In the genomic region with DNA sequence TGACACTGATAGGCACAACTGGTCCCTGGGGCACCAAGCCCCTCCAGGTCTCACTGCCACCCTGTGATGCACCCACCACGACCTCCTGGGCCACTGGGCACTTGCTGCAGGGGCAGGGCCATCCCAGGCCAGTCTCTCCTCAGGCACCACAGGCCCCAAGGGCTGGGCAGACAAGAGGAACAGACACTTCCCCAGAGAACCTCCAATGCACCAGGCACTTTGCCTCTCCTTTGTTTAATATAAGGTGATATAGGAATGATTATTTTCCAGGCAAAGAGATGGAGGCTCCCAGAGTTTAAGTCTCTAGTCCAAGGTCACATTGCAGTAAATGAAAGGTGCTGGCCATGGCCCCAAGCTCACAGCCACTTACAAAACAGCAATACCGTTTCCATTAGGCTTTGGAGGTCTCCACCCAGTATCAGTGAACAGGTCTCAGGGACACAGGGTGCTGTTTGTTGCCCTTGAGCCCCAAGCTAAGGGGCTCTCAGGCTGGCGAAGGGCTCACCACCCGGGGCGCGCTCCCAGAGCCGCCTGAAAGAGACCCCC, we compare ENCODE assay signal across 8 cellular contexts. TPM values are rescaled to one million over a fixed set of nuclear protein-coding genes. Genes with fewer than 3 reads are reported as not detected.
DNase-seq lines count a peak whose midpoint lies in the region; ATAC-seq and TF ChIP-seq lines count a peak whose summit lies in the region.

No MANE protein-coding gene starts in this region.

- no peak for DNase-seq in activated T-cell treated with anti-CD3 and anti-CD28 coated beads, Interleukin-2, amount 50 U/mL, for 4 hours
- DNase-seq in activated T-cell treated with anti-CD3 and anti-CD28 coated beads, Interleukin-2, amount 50 U/mL, for 1 hour = no peak
- DNase-seq in adipocyte (ENCODE audit: low read depth) = no peak
- peak in 1 of 3 donors; percentile 35 for DNase-seq in right lobe of liver
- no peak for DNase-seq in upper lobe of left lung
- no peak for DNase-seq in stimulated activated naive CD4-positive, alpha-beta T cell treated with Interleukin-2 at 50 U/mL for 16 hours (lab: John Stamatoyannopoulos, UW)
- no peak for DNase-seq in GM10266 (ENCODE audit: extremely low spot score)

- peak in 1 of 2 donors; percentile 2 for ATAC-seq in activated T-cell treated with anti-CD3 and anti-CD28 coated beads, Interleukin-2, amount 50 U/mL, for 4 hours
- no peak for ATAC-seq in right lobe of liver
- ATAC-seq in upper lobe of left lung (ENCODE audit: low FRiP score in 2 of 2) = no peak
- ATAC-seq in HG02798 (IDR thresholded peaks at IDR 0.05; ENCODE audit: poor library complexity, unreplicated experiment) = no peak

- no peak for TF ChIP-seq EP300 in upper lobe of left lung (IDR thresholded peaks at IDR 0.05)

- H3K9me3 ChIP-seq in adipocyte (ENCODE audit: control insufficient read depth, low read length) (no peaks in the 10 kb centered on the region), right lobe of liver (no peaks in the 10 kb centered on the region), upper lobe of left lung (no peaks in the 10 kb centered on the region)

- TF ChIP-seq POLR2A in right lobe of liver (IDR thresholded peaks at IDR 0.05) (no peak), upper lobe of left lung (IDR thresholded peaks at IDR 0.05) (no peak)

- H3K4me1 Mint-ChIP-seq in activated T-cell treated with anti-CD3 and anti-CD28 coated beads, Interleukin-2, amount 50 U/mL, for 4 hours (ENCODE audit: low read depth) = peaks cover 20% of the 10 kb centered on the region

- H3K4me3 ChIP-seq in adipocyte (ENCODE audit: low read length) (peak overlapping the region; percentile 71), right lobe of liver (peak overlapping the region in 2 of 3 donors; percentile 16 to 35), upper lobe of left lung (peak overlapping the region in 3 of 4 donors; percentile 27 to 75 (median 70))

- H3K4me1 ChIP-seq in adipocyte (ENCODE audit: control insufficient read depth, insufficient read depth, low read length) (peaks cover 55% of the 10 kb centered on the region), right lobe of liver (peaks cover 0 to 41% (median 11%) of the 10 kb centered on the region in 4 donors), upper lobe of left lung (peaks cover 36 to 63% (median 54%) of the 10 kb centered on the region in 4 donors)

- H3K36me3 ChIP-seq in adipocyte (ENCODE audit: control insufficient read depth, insufficient read depth, low read length, severe bottlenecking) = peaks cover 46% of the 10 kb centered on the region
- H3K36me3 ChIP-seq in right lobe of liver = peaks cover 0 to 18% (median 2%) of the 10 kb centered on the region in 4 donors
- H3K36me3 ChIP-seq in upper lobe of left lung = peaks cover 2 to 50% (median 19%) of the 10 kb centered on the region in 4 donors

- H3K27me3 ChIP-seq in adipocyte (replicated peaks; ENCODE audit: control insufficient read depth, insufficient read depth, low read length) (no peaks in the 10 kb centered on the region), right lobe of liver (no peaks in the 10 kb centered on the region), upper lobe of left lung (no peaks in the 10 kb centered on the region)

- intact Hi-C loops in right lobe of liver (cut with DNase I) = loop anchor here (5.0 kb wide), 1 partner anchor 42 kb away; no protein-coding TSS in a partner anchor

- H3K27ac ChIP-seq in right lobe of liver = peak overlapping the region; percentile 59 to 93 (median 69)
- H3K27ac ChIP-seq in upper lobe of left lung = peak overlapping the region; percentile 78 to 92 (median 88)

- no peaks in the 10 kb centered on the region for H3K27me3 Mint-ChIP-seq in activated T-cell treated with anti-CD3 and anti-CD28 coated beads, Interleukin-2, amount 50 U/mL, for 4 hours (ENCODE audit: low read depth)

- WGBS in right lobe of liver (ENCODE audit: insufficient coverage, low coverage, low lambda C conversion rate, missing lambda C conversion rate) = 0% methylated on average over 1 of the region's 7 CpGs
- 40% methylated on average over 7 of the region's 7 CpGs; no CpG with 5 or more reads in 1 of the 2 donors for WGBS in upper lobe of left lung, 2 donors

- H3K9ac ChIP-seq in adipocyte (ENCODE audit: low read length) = peak overlapping the region; percentile 86

- no peaks in the 10 kb centered on the region for H3K9me3 Mint-ChIP-seq in activated T-cell treated with anti-CD3 and anti-CD28 coated beads, Interleukin-2, amount 50 U/mL, for 4 hours

- H3K4me3 Mint-ChIP-seq in activated T-cell treated with anti-CD3 and anti-CD28 coated beads, Interleukin-2, amount 50 U/mL, for 4 hours = peak overlapping the region; percentile 71

- H3K36me3 Mint-ChIP-seq in activated T-cell treated with anti-CD3 and anti-CD28 coated beads, Interleukin-2, amount 50 U/mL, for 4 hours (ENCODE audit: insufficient read depth) = no peaks in the 10 kb centered on the region

- TF ChIP-seq CTCF in right lobe of liver (IDR thresholded peaks at IDR 0.05) (no peak), upper lobe of left lung (IDR thresholded peaks at IDR 0.05) (no peak), GM10266 (IDR thresholded peaks at IDR 0.05; ENCODE audit: control insufficient read depth, insufficient read depth, low read depth, missing control alignments) (no peak)

RNA-seq across cellular contexts. Expression of a gene that starts 4.5 kb away (rescaled TPM):
- under 1 TPM; 0.20 to 0.24 (median 0.22) TPM for total RNA-seq in activated T-cell treated with anti-CD3 and anti-CD28 coated beads, Interleukin-2, amount 50 U/mL, for 4 hours
- total RNA-seq in right lobe of liver (10 to 100 TPM in 5 of 6 experiments, 1 to 10 TPM in 1; 5.3 to 94.6 (median 71.5) TPM), upper lobe of left lung (100 to 1,000 TPM in 3 of 6 donors, 10 to 100 TPM in 3; 42.0 to 405 (median 95.6) TPM)

RNA-seq across cellular contexts. Expression of a gene that starts 14.6 kb away (rescaled TPM):
- under 1 TPM; 0.28 to 0.61 (median 0.33) TPM for total RNA-seq in activated T-cell treated with anti-CD3 and anti-CD28 coated beads, Interleukin-2, amount 50 U/mL, for 4 hours
- total RNA-seq in right lobe of liver (10 to 100 TPM; 13.6 to 28.5 (median 19.6) TPM), upper lobe of left lung (100 to 1,000 TPM in 1 of 6 donors, 10 to 100 TPM in 5; 23.4 to 194 (median 48.0) TPM)

RNA-seq across cellular contexts. Expression of a gene that starts 26.6 kb away (rescaled TPM):
- 10 to 100 TPM; 16.4 to 22.9 (median 22.7) TPM for total RNA-seq in activated T-cell treated with anti-CD3 and anti-CD28 coated beads, Interleukin-2, amount 50 U/mL, for 4 hours
- total RNA-seq in right lobe of liver = 10 to 100 TPM; 10.3 to 25.2 (median 12.2) TPM
- 10 to 100 TPM in 4 of 6 donors, 1 to 10 TPM in 2; 8.4 to 26.9 (median 18.4) TPM for total RNA-seq in upper lobe of left lung

Comparison
In these comparisons a context has a peak if more than half of its experiments do, and no peak if none do; other contexts are left out.
1. RNA of a gene that starts 4.5 kb away (total RNA-seq): 42.0 to 405 TPM in upper lobe of left lung and 5.3 to 94.6 TPM in right lobe of liver; 0.20 to 0.24 TPM in activated T-cell treated with anti-CD3 and anti-CD28 coated beads, Interleukin-2, amount 50 U/mL, for 4 hours; every median in the first group is over 4 times any median in the second.
2. RNA of a gene that starts 14.6 kb away (total RNA-seq): 23.4 to 194 TPM in upper lobe of left lung and 13.6 to 28.5 TPM in right lobe of liver; 0.28 to 0.61 TPM in activated T-cell treated with anti-CD3 and anti-CD28 coated beads, Interleukin-2, amount 50 U/mL, for 4 hours; every median in the first group is over 4 times any median in the second.
3. Peak in every context shown above with its lines, with median percentiles within 50 percentile points of each other: H3K4me3 ChIP-seq.